Comparison of ENCODE assay signal across 9 cellular contexts in the genomic region with DNA sequence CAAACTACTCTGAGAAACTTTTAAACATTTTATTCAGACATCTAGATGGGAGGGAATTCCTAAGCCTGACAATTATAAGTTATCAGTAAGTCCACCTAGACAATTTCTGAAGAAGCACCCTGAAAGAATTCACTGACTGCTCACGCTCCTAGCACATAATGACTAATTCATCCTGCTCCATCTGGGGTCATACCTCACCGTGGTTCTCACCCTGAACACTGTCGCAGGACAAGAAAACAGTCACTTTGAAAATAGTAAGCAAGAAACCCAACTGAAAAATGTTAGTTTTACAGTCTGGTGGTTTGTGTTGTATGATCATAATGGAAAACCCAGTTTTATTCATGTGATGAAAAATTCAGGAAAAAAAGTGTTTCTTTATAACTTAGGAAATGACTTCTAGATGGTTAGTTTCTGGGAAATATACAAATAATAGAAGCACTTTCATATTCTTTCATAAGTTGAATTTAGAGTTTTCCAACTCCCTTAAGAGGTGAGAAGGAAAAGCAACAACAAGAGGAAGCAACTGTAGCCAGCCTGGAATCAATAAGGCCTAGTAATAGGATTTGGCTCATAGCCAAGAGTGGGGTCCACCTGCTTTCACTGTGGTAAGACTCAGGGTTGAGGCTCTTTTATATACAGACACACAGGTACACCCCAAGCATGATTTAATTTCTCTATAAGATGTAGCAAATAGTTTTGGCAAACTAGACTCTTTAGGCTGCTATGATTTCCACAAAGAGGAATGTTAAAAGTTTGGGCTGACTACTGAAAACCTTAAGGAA.
DNase-seq lines count a peak whose midpoint lies in the region; ATAC-seq and TF ChIP-seq lines count a peak whose summit lies in the region.
"Had no signal": no experiment of that assay in that cellular context is flagged by ENCODE, and none has a peak within 500 bp of the region (broad histone marks: within the 10 kb centered on the region; RNA-seq: fewer than 3 reads in every experiment).

No MANE protein-coding gene starts in this region.

- H3K79me2 ChIP-seq in osteoblast (ENCODE audit: insufficient read depth, low read length), result peaks cover 65% of the 10 kb centered on the region

- H3K27me3 ChIP-seq in osteoblast (ENCODE audit: insufficient read depth, low read length) (no peaks in the 10 kb centered on the region), left lung (no peaks in the 10 kb centered on the region)

- ATAC-seq in activated CD8-positive, alpha-beta memory T cell treated with anti-CD3 and anti-CD28 coated beads, Interleukin-2, amount 10 ng/mL, durations not matched to agents 7 days and 5 days, result peak; percentile 68
- ATAC-seq in HG03108 (IDR thresholded peaks at IDR 0.05; ENCODE audit: unreplicated experiment) (peak; percentile 47), left ventricle myocardium superior (no peak), omental fat pad (ENCODE audit: low FRiP score) (no peak), left lung (no peak)

- CTCF ChIA-PET in activated CD8-positive, alpha-beta memory T cell treated with anti-CD3 and anti-CD28 coated beads, Interleukin-2, amount 10 ng/mL, durations not matched to agents 7 days and 5 days (lab: Charles Lee), result no interaction called here
- CTCF ChIA-PET in activated CD4-positive, alpha-beta T cell treated with anti-CD3 and anti-CD28 coated beads, Interleukin-2, amount 10 ng/mL, durations not matched to agents 7 days and 5 days (lab: Charles Lee), result interaction anchor here (0.8 to 1.1 kb wide), 2 partner anchors 10 to 14 kb away, joined by 3 read pairs; no protein-coding TSS in a partner anchor

- no peak overlapping the region for H3K4me3 ChIP-seq in osteoblast (ENCODE audit: insufficient read depth, low read length)
- no peak overlapping the region for H3K4me3 ChIP-seq in left lung
- H3K4me3 ChIP-seq: lung had no signal

- no peaks in the 10 kb centered on the region for H3K36me3 ChIP-seq in osteoblast (ENCODE audit: insufficient read depth, low read length)
- no peaks in the 10 kb centered on the region for H3K36me3 ChIP-seq in left lung

- POLR2A ChIA-PET in activated CD4-positive, alpha-beta T cell treated with anti-CD3 and anti-CD28 coated beads, Interleukin-2, amount 10 ng/mL, durations not matched to agents 7 days and 5 days (lab: Charles Lee), result no interaction called here

- no peaks in the 10 kb centered on the region for H3K9me3 Mint-ChIP-seq in activated CD8-positive, alpha-beta memory T cell treated with anti-CD3 and anti-CD28 coated beads, Interleukin-2, amount 10 ng/mL, durations not matched to agents 7 days and 5 days (ENCODE audit: low read depth)
- peaks cover 2% of the 10 kb centered on the region for H3K9me3 Mint-ChIP-seq in activated CD4-positive, alpha-beta T cell treated with anti-CD3 and anti-CD28 coated beads, Interleukin-2, amount 10 ng/mL, durations not matched to agents 7 days and 5 days

- no peak for TF ChIP-seq CTCF in osteoblast (IDR thresholded peaks at IDR 0.05; ENCODE audit: extremely low read depth, low read depth, low read length)
- TF ChIP-seq CTCF in omental fat pad (IDR thresholded peaks at IDR 0.05), result no peak
- no peak for TF ChIP-seq CTCF in left lung (IDR thresholded peaks at IDR 0.05)

- H3K4me1 Mint-ChIP-seq in activated CD8-positive, alpha-beta memory T cell treated with anti-CD3 and anti-CD28 coated beads, Interleukin-2, amount 10 ng/mL, durations not matched to agents 7 days and 5 days, result peaks cover 94% of the 10 kb centered on the region
- peaks cover 94% of the 10 kb centered on the region for H3K4me1 Mint-ChIP-seq in activated CD4-positive, alpha-beta T cell treated with anti-CD3 and anti-CD28 coated beads, Interleukin-2, amount 10 ng/mL, durations not matched to agents 7 days and 5 days

- H3K4me3 Mint-ChIP-seq in activated CD8-positive, alpha-beta memory T cell treated with anti-CD3 and anti-CD28 coated beads, Interleukin-2, amount 10 ng/mL, durations not matched to agents 7 days and 5 days, result peak overlapping the region; percentile 37
- peak overlapping the region; percentile 57 for H3K4me3 Mint-ChIP-seq in activated CD4-positive, alpha-beta T cell treated with anti-CD3 and anti-CD28 coated beads, Interleukin-2, amount 10 ng/mL, durations not matched to agents 7 days and 5 days

- H3K9me3 ChIP-seq in osteoblast (ENCODE audit: low read depth, low read length) (no peaks in the 10 kb centered on the region), left lung (no peaks in the 10 kb centered on the region)

- H3K4me2 ChIP-seq in osteoblast (ENCODE audit: insufficient read depth, low read length), result peak overlapping the region; percentile 19

- peak overlapping the region; percentile 83 for H3K27ac Mint-ChIP-seq in activated CD8-positive, alpha-beta memory T cell treated with anti-CD3 and anti-CD28 coated beads, Interleukin-2, amount 10 ng/mL, durations not matched to agents 7 days and 5 days
- peak overlapping the region; percentile 81 for H3K27ac Mint-ChIP-seq in activated CD4-positive, alpha-beta T cell treated with anti-CD3 and anti-CD28 coated beads, Interleukin-2, amount 10 ng/mL, durations not matched to agents 7 days and 5 days

- peak; percentile 75 for DNase-seq in activated CD8-positive, alpha-beta memory T cell treated with anti-CD3 and anti-CD28 coated beads, Interleukin-2, amount 10 ng/mL, durations not matched to agents 7 days and 5 days
- DNase-seq in activated CD8-positive, alpha-beta memory T cell treated with anti-CD3 and anti-CD28 coated beads for 24 hours, result no peak
- DNase-seq in activated CD4-positive, alpha-beta T cell treated with anti-CD3 and anti-CD28 coated beads, Interleukin-2, amount 10 ng/mL, durations not matched to agents 7 days and 5 days, result peak; percentile 30
- peak; percentile 30 for DNase-seq in osteoblast (ENCODE audit: insufficient read length, low spot score, missing footprints)
- no peak for DNase-seq in left ventricle myocardium superior
- no peak for DNase-seq in omental fat pad (ENCODE audit: low spot score)
- DNase-seq in left lung, result no peak

- peaks cover 66% of the 10 kb centered on the region for H3K4me1 ChIP-seq in osteoblast (ENCODE audit: insufficient read depth, low read length)
- peaks cover 18 to 31% of the 10 kb centered on the region in 2 donors for H3K4me1 ChIP-seq in left lung

- H2AFZ ChIP-seq in osteoblast (ENCODE audit: low read length), result no peak overlapping the region

- no peaks in the 10 kb centered on the region for H4K20me1 ChIP-seq in osteoblast (ENCODE audit: insufficient read depth, low read length)

- no peaks in the 10 kb centered on the region for H3K27me3 Mint-ChIP-seq in activated CD8-positive, alpha-beta memory T cell treated with anti-CD3 and anti-CD28 coated beads, Interleukin-2, amount 10 ng/mL, durations not matched to agents 7 days and 5 days
- H3K27me3 Mint-ChIP-seq in activated CD4-positive, alpha-beta T cell treated with anti-CD3 and anti-CD28 coated beads, Interleukin-2, amount 10 ng/mL, durations not matched to agents 7 days and 5 days, result no peaks in the 10 kb centered on the region

- intact Hi-C loops in left ventricle myocardium superior (cut with micrococcal nuclease) (no loop called here), left lung (cut with DNase I) (no loop called here)

- H3K27ac ChIP-seq in osteoblast (ENCODE audit: low read depth, low read length), result peak overlapping the region; percentile 83
- no peak overlapping the region for H3K27ac ChIP-seq in left lung

- peaks cover 3% of the 10 kb centered on the region for H3K36me3 Mint-ChIP-seq in activated CD8-positive, alpha-beta memory T cell treated with anti-CD3 and anti-CD28 coated beads, Interleukin-2, amount 10 ng/mL, durations not matched to agents 7 days and 5 days
- peaks cover 39% of the 10 kb centered on the region for H3K36me3 Mint-ChIP-seq in activated CD4-positive, alpha-beta T cell treated with anti-CD3 and anti-CD28 coated beads, Interleukin-2, amount 10 ng/mL, durations not matched to agents 7 days and 5 days (ENCODE audit: low read depth)

Comparison
In these comparisons a context has a peak if more than half of its experiments do, and no peak if none do; other contexts are left out.
1. DNase-seq: peak in activated CD8-positive, alpha-beta memory T cell treated with anti-CD3 and anti-CD28 coated beads, Interleukin-2, amount 10 ng/mL, durations not matched to agents 7 days and 5 days (single experiment), activated CD4-positive, alpha-beta T cell treated with anti-CD3 and anti-CD28 coated beads, Interleukin-2, amount 10 ng/mL, durations not matched to agents 7 days and 5 days (single experiment) and osteoblast (single experiment); none in activated CD8-positive, alpha-beta memory T cell treated with anti-CD3 and anti-CD28 coated beads for 24 hours (single experiment), left ventricle myocardium superior (single experiment), omental fat pad (single experiment) and left lung (0 of 2).
2. ATAC-seq: peak in activated CD8-positive, alpha-beta memory T cell treated with anti-CD3 and anti-CD28 coated beads, Interleukin-2, amount 10 ng/mL, durations not matched to agents 7 days and 5 days (single experiment) and HG03108 (single experiment); none in left ventricle myocardium superior (single experiment), omental fat pad (single experiment) and left lung (single experiment).